Comparison of ENCODE assay signal across 8 cellular contexts in genomic region chr21:34129039-34129891, GRCh38. TPM values are rescaled to one million over a fixed set of nuclear protein-coding genes. Genes with fewer than 3 reads are reported as not detected.
A peak's percentile ranks its signal among the peaks of the same experiment; 100 is the strongest.
DNase-seq lines count a peak whose midpoint lies in the region; ATAC-seq and TF ChIP-seq lines count a peak whose summit lies in the region.

No MANE protein-coding gene starts in this region.

- peaks cover 65% of the 10 kb centered on the region for H3K4me1 Mint-ChIP-seq in osteocyte (ENCODE audit: unreplicated experiment)

- H3K4me3 Mint-ChIP-seq in osteocyte (ENCODE audit: unreplicated experiment): peak overlapping the region; percentile 62

- H3K27me3 ChIP-seq in OCI-LY1 (ENCODE audit: insufficient read depth, low read length): no peaks in the 10 kb centered on the region

- peaks cover 32% of the 10 kb centered on the region for H3K4me1 ChIP-seq in OCI-LY1 (ENCODE audit: insufficient read depth, low read length, severe bottlenecking)

- ATAC-seq in HG03342 (IDR thresholded peaks at IDR 0.05; ENCODE audit: unreplicated experiment): no peak
- ATAC-seq in GM19324 (IDR thresholded peaks at IDR 0.05; ENCODE audit: low FRiP score, unreplicated experiment): no peak

- no peaks in the 10 kb centered on the region for H3F3A ChIP-seq in OCI-LY1 (ENCODE audit: insufficient read depth, low read length)

- H3K4me3 ChIP-seq in OCI-LY1 (ENCODE audit: low read depth, low read length, poor library complexity, severe bottlenecking) (peak overlapping the region; percentile 26), fibroblast of the aortic adventitia (ENCODE audit: low read depth, low read length) (peak overlapping the region; percentile 32)

- peak overlapping the region; percentile 88 for H3K27ac Mint-ChIP-seq in osteocyte (ENCODE audit: unreplicated experiment)

- H3K9me3 ChIP-seq in OCI-LY1 (ENCODE audit: low read length): no peaks in the 10 kb centered on the region

- H3K4me2 ChIP-seq in OCI-LY1 (ENCODE audit: low read length): peak overlapping the region; percentile 46

- H3K9ac ChIP-seq in OCI-LY1 (ENCODE audit: low read length): peak overlapping the region; percentile 36

- H2AFZ ChIP-seq in OCI-LY1 (ENCODE audit: low read length): no peak overlapping the region

- H3K79me2 ChIP-seq in OCI-LY1 (ENCODE audit: insufficient read depth, low read length): peaks cover 23% of the 10 kb centered on the region

- no peaks in the 10 kb centered on the region for H4K20me1 ChIP-seq in OCI-LY1 (ENCODE audit: insufficient read depth, low read length)

- peak; percentile 73 for DNase-seq in GM04504 (ENCODE audit: low read depth)
- peak; percentile 81 for DNase-seq in activated effector memory CD4-positive, alpha-beta T cell treated with anti-CD3 and anti-CD28 coated beads, Interleukin-2, amount 50 U/mL, for 16 hours
- DNase-seq in fibroblast of the aortic adventitia (ENCODE audit: low read depth): peak; percentile 88
- peak; percentile 85 for DNase-seq in osteocyte (ENCODE audit: extremely low spot score, unreplicated experiment)
- DNase-seq in substantia nigra (lab: John Stamatoyannopoulos, UW): peak in 12 of 49 donors; percentile 9 to 72 (median 28)

- peak overlapping the region; percentile 84 for H3K27ac ChIP-seq in OCI-LY1 (ENCODE audit: low read depth, low read length, poor library complexity, severe bottlenecking)
- peak overlapping the region; percentile 35 for H3K27ac ChIP-seq in substantia nigra (ENCODE audit: low read depth, low read length, poor library complexity, severe bottlenecking)

- H3K36me3 ChIP-seq in OCI-LY1 (ENCODE audit: insufficient read depth, low read length): peaks cover 82% of the 10 kb centered on the region

- peaks cover 39% of the 10 kb centered on the region for H3K36me3 Mint-ChIP-seq in osteocyte (ENCODE audit: unreplicated experiment)

- H3K9me2 ChIP-seq in OCI-LY1 (ENCODE audit: low read depth, low read length): no peaks in the 10 kb centered on the region

- H3K27me3 Mint-ChIP-seq in osteocyte (ENCODE audit: unreplicated experiment): no peaks in the 10 kb centered on the region

- TF ChIP-seq CTCF in OCI-LY1 (IDR thresholded peaks at IDR 0.05; ENCODE audit: low read length): peak; percentile 48
- TF ChIP-seq CTCF in fibroblast of the aortic adventitia (IDR thresholded peaks at IDR 0.05; ENCODE audit: insufficient read depth, low read length): peak; percentile 67
- peak; percentile 70 for TF ChIP-seq CTCF in osteocyte (IDR thresholded peaks at IDR 0.05)

- peaks cover 5% of the 10 kb centered on the region for H3K9me3 Mint-ChIP-seq in osteocyte (ENCODE audit: unreplicated experiment)

RNA-seq across cellular contexts. Expression of gene MRPS6, which starts 55.9 kb away (rescaled TPM):
- total RNA-seq in fibroblast of the aortic adventitia (ENCODE audit: low replicate concordance) (19.5 and 78.1 TPM in 2 replicates), osteocyte (114 and 124 TPM in 2 replicates)

RNA-seq across cellular contexts. Expression of gene SLC5A3, which starts 55.9 kb away (rescaled TPM):
- total RNA-seq in fibroblast of the aortic adventitia (ENCODE audit: low replicate concordance) (28.5 and 56.6 TPM in 2 replicates), osteocyte (63.9 and 68.2 TPM in 2 replicates)
